In the genomic region with DNA sequence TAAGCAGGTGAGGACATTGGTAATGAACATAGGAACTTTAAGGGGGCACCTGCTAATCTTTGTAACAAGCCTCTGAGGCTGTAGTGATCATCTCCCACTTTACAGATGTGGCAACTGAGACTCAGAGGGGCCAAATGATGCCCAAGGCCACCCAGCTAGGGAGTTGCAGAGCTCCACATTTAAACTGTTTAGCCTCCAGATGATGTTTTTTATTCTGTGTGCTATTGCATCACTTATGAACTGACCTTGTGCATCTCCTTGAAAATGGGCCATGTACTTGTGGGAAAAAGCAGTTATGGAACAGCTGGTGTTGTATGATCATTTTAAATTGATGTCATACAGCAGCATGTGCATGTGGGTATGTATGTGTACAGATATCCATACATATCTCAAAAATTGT, we compare ENCODE assay signal across 16 cellular contexts.
A peak's percentile ranks its signal among the peaks of the same experiment; 100 is the strongest.
DNase-seq lines count a peak whose midpoint lies in the region; ATAC-seq and TF ChIP-seq lines count a peak whose summit lies in the region.
"Had no signal": no experiment of that assay in that cellular context is flagged by ENCODE, and none has a peak within 500 bp of the region (broad histone marks: within the 10 kb centered on the region; RNA-seq: fewer than 3 reads in every experiment).

No MANE protein-coding gene starts in this region.

- H3K79me2 ChIP-seq in DND-41 (ENCODE audit: insufficient read depth, low read length) (peaks cover 8% of the 10 kb centered on the region), parathyroid adenoma (peaks cover 5% of the 10 kb centered on the region)
- H3K79me2 ChIP-seq: hepatocyte had no signal

- H3K4me3 Mint-ChIP-seq in T-helper 1 cell treated with Interleukin-12 subunit alpha and Interleukin-12 subunit beta and Interleukin-4 antibody, amounts not matched to agents 30 μg/mL and 1 μg/mL, for 36 hours = peak overlapping the region; percentile 57
- H3K4me3 Mint-ChIP-seq: neural crest cell had no signal

- peaks cover 32% of the 10 kb centered on the region for H3K36me3 ChIP-seq in DND-41 (ENCODE audit: insufficient read depth, low read length)
- no peaks in the 10 kb centered on the region for H3K36me3 ChIP-seq in parathyroid adenoma (ENCODE audit: control insufficient read depth, insufficient read depth, low read length)

- peak overlapping the region; percentile 81 for H3K27ac Mint-ChIP-seq in T-helper 1 cell treated with Interleukin-12 subunit alpha and Interleukin-12 subunit beta and Interleukin-4 antibody, amounts not matched to agents 30 μg/mL and 1 μg/mL, for 36 hours

- H3K27ac ChIP-seq in DND-41 (ENCODE audit: low read length) = peak overlapping the region; percentile 93
- peak overlapping the region; percentile 56 for H3K27ac ChIP-seq in parathyroid adenoma
- H3K27ac ChIP-seq: hepatocyte had no signal

- H3K4me1 ChIP-seq in DND-41 (ENCODE audit: insufficient read depth, low read length) = peaks cover 57% of the 10 kb centered on the region
- peaks cover 19% of the 10 kb centered on the region for H3K4me1 ChIP-seq in parathyroid adenoma

- TF ChIP-seq CTCF in DND-41 (IDR thresholded peaks at IDR 0.05; ENCODE audit: borderline replicate concordance, extremely low read depth, low read length, poor library complexity, severe bottlenecking) = no peak
- TF ChIP-seq CTCF in parathyroid adenoma (IDR thresholded peaks at IDR 0.05) = no peak

- ATAC-seq in DND-41 (ENCODE audit: insufficient read depth, low read depth) = peak; percentile 10; the same call in 2 of the 3 replicates
- ATAC-seq in GM19023 (IDR thresholded peaks at IDR 0.05; ENCODE audit: unreplicated experiment) = no peak
- ATAC-seq: left lung had no signal

- H3K27me3 ChIP-seq in DND-41 (ENCODE audit: insufficient read depth, low read length, poor library complexity) = no peaks in the 10 kb centered on the region
- H3K27me3 ChIP-seq in parathyroid adenoma (ENCODE audit: control insufficient read depth, insufficient read depth, low read length) = no peaks in the 10 kb centered on the region
- H3K27me3 ChIP-seq: hepatocyte, left lung, tibial artery had no signal

- H3K9ac ChIP-seq in DND-41 (ENCODE audit: low read depth, low read length) = peak overlapping the region; percentile 50
- no peak overlapping the region for H3K9ac ChIP-seq in parathyroid adenoma

- peaks cover 44% of the 10 kb centered on the region for H3K4me1 Mint-ChIP-seq in T-helper 1 cell treated with Interleukin-12 subunit alpha and Interleukin-12 subunit beta and Interleukin-4 antibody, amounts not matched to agents 30 μg/mL and 1 μg/mL, for 36 hours (ENCODE audit: low read depth)

- peaks cover 41% of the 10 kb centered on the region for H3K36me3 Mint-ChIP-seq in T-helper 1 cell treated with Interleukin-12 subunit alpha and Interleukin-12 subunit beta and Interleukin-4 antibody, amounts not matched to agents 30 μg/mL and 1 μg/mL, for 36 hours (ENCODE audit: low read depth)

- DNase-seq in T-helper 1 cell (no peak), DND-41 (peak; percentile 27), amniotic epithelial cell (ENCODE audit: low read depth) (peak; percentile 46), KG1 (lab: John Stamatoyannopoulos, UW) (no peak), AG08395 (ENCODE audit: low spot score) (no peak)
- DNase-seq: NCI-H187 treated with DMSO at 0.1 percent for 48 hours, NCI-H774, Right ventricle myocardium superior, tibial artery had no signal

- peak overlapping the region in 1 of 2 experiments; percentile 25; a peak in 1 of 4 replicates for H3K4me3 ChIP-seq in DND-41 (ENCODE audit: low read depth in 1 of 2, low read length in 2 of 2)
- H3K4me3 ChIP-seq in parathyroid adenoma (ENCODE audit: low read depth, low read length) = no peak overlapping the region
- H3K4me3 ChIP-seq: hepatocyte, left lung, smooth muscle cell, tibial artery had no signal

- H4K20me1 ChIP-seq in DND-41 (ENCODE audit: insufficient read depth, low read length) = no peaks in the 10 kb centered on the region

- H3K9me3 Mint-ChIP-seq in T-helper 1 cell treated with Interleukin-12 subunit alpha and Interleukin-12 subunit beta and Interleukin-4 antibody, amounts not matched to agents 30 μg/mL and 1 μg/mL, for 36 hours = no peaks in the 10 kb centered on the region
- H3K9me3 Mint-ChIP-seq: neural crest cell had no signal

- H3K9me3 ChIP-seq in DND-41 (ENCODE audit: insufficient read depth, low read length, severe bottlenecking) = no peaks in the 10 kb centered on the region
- no peaks in the 10 kb centered on the region for H3K9me3 ChIP-seq in parathyroid adenoma (ENCODE audit: control insufficient read depth, low read length)
- H3K9me3 ChIP-seq: left lung, tibial artery had no signal

- H3K27me3 Mint-ChIP-seq in T-helper 1 cell treated with Interleukin-12 subunit alpha and Interleukin-12 subunit beta and Interleukin-4 antibody, amounts not matched to agents 30 μg/mL and 1 μg/mL, for 36 hours (ENCODE audit: low read depth) = no peaks in the 10 kb centered on the region

- H3K4me2 ChIP-seq in DND-41 (ENCODE audit: insufficient read depth, low read length) (peak overlapping the region; percentile 51), parathyroid adenoma (ENCODE audit: low read length) (no peak overlapping the region)
- H3K4me2 ChIP-seq: hepatocyte, smooth muscle cell had no signal

- peak overlapping the region; percentile 23; the same call in 1 of the 2 replicates for H2AFZ ChIP-seq in DND-41 (ENCODE audit: low read depth, low read length)
- H2AFZ ChIP-seq in parathyroid adenoma = no peak overlapping the region
- H2AFZ ChIP-seq: hepatocyte had no signal

Comparison
In these comparisons a context has a peak if more than half of its experiments do, and no peak if none do; other contexts are left out.
1. DNase-seq: peak in DND-41 (single experiment) and amniotic epithelial cell (single experiment); none in T-helper 1 cell (0 of 5), KG1 (single experiment) and AG08395 (single experiment).